In genomic region chr3:110878692-110879091, GRCh38 we compare ENCODE assay signal across 28 cellular contexts.
DNase-seq lines count a peak whose midpoint lies in the region; ATAC-seq, FAIRE-seq and TF ChIP-seq lines count a peak whose summit lies in the region.
"Had no signal": no experiment of that assay in that cellular context is flagged by ENCODE, and none has a peak within 500 bp of the region (broad histone marks: within the 10 kb centered on the region; RNA-seq: fewer than 3 reads in every experiment).

No MANE protein-coding gene starts in this region.

- H3K4me2 ChIP-seq in DND-41 (ENCODE audit: insufficient read depth, low read length) (peak overlapping the region; percentile 21; the same call in 1 of the 2 replicates), astrocyte (ENCODE audit: low read length) (no peak overlapping the region)
- H3K4me2 ChIP-seq: BLaER1 had no signal

- H3K9me3 ChIP-seq in DND-41 (ENCODE audit: insufficient read depth, low read length, severe bottlenecking) (peaks cover 13% of the 10 kb centered on the region), astrocyte (ENCODE audit: insufficient read depth, low read depth, low read length) (no peaks in the 10 kb centered on the region)
- H3K9me3 ChIP-seq: BE2C had no signal

- ATAC-seq in DND-41 (ENCODE audit: insufficient read depth, low read depth): no peak
- peak; percentile 60 for ATAC-seq in left lobe of liver
- ATAC-seq in HG02852 (IDR thresholded peaks at IDR 0.05; ENCODE audit: unreplicated experiment): no peak
- no peak for ATAC-seq in GM21717 (IDR thresholded peaks at IDR 0.05; ENCODE audit: unreplicated experiment)
- ATAC-seq: GM12878 had no signal

- no peaks in the 10 kb centered on the region for H3K9me3 Mint-ChIP-seq in astrocyte (ENCODE audit: unreplicated experiment)
- peaks cover 20% of the 10 kb centered on the region for H3K9me3 Mint-ChIP-seq in mesothelial cell of epicardium

- H3K36me3 Mint-ChIP-seq in astrocyte (ENCODE audit: low read depth, unreplicated experiment) (peaks cover 5% of the 10 kb centered on the region), mesothelial cell of epicardium (peaks cover 9% of the 10 kb centered on the region)
- H3K36me3 Mint-ChIP-seq: CD14-positive monocyte; CD4-positive, CD25-positive, alpha-beta regulatory T cell; CD8-positive, alpha-beta memory T cell had no signal

- FAIRE-seq in astrocyte (lab: Jason Lieb, UNC): peak; percentile 76
- FAIRE-seq: A204.1, G401.6, GM12878, GM12892, GM18507 had no signal

- DNase-seq in DND-41: no peak
- no peak for DNase-seq in astrocyte (ENCODE audit: low read depth)
- DNase-seq in left lobe of liver (ENCODE audit: low spot score): no peak
- DNase-seq in mesothelial cell of epicardium (ENCODE audit: low spot score in 2 of 2, unreplicated experiment in 2 of 2): no peak
- no peak for DNase-seq in putamen (ENCODE audit: low spot score)
- no peak for DNase-seq in NCI-H1694 (lab: John Stamatoyannopoulos, UW)
- DNase-seq: 8988T; ACHN; BE2C; C1 segment of cervical spinal cord; CD4-positive, alpha-beta memory T cell; CD4-positive, CD25-positive, alpha-beta regulatory T cell; CD8-positive, alpha-beta memory T cell; COR-L47; DMS 273 treated with DMSO at 0.1 percent for 48 hours; DMS153; DMS53; DMS79; GF-D8 had no signal

- H3K4me1 ChIP-seq in DND-41 (ENCODE audit: insufficient read depth, low read length) (peaks cover 44% of the 10 kb centered on the region), astrocyte (ENCODE audit: insufficient read depth, low read length) (no peaks in the 10 kb centered on the region)
- H3K4me1 ChIP-seq: BE2C, BLaER1 had no signal

- H4K20me1 ChIP-seq in DND-41 (ENCODE audit: insufficient read depth, low read length) (no peaks in the 10 kb centered on the region), astrocyte (ENCODE audit: insufficient read depth, low read length) (no peaks in the 10 kb centered on the region)
- H4K20me1 ChIP-seq: BLaER1 had no signal

- H3K79me2 ChIP-seq in DND-41 (ENCODE audit: insufficient read depth, low read length) (no peaks in the 10 kb centered on the region), astrocyte (ENCODE audit: insufficient read depth, low read length) (no peaks in the 10 kb centered on the region)

- H3K36me3 ChIP-seq in DND-41 (ENCODE audit: insufficient read depth, low read length) (no peaks in the 10 kb centered on the region), astrocyte (ENCODE audit: insufficient read depth, low read length) (no peaks in the 10 kb centered on the region)
- H3K36me3 ChIP-seq: BE2C, BLaER1 had no signal

- peak overlapping the region; percentile 52 for H3K27ac ChIP-seq in DND-41 (ENCODE audit: low read length)
- H3K27ac ChIP-seq in astrocyte (ENCODE audit: low read depth, low read length): no peak overlapping the region
- H3K27ac ChIP-seq: BLaER1 had no signal

- H3K27me3 Mint-ChIP-seq in astrocyte (ENCODE audit: low read depth, unreplicated experiment) (no peaks in the 10 kb centered on the region), mesothelial cell of epicardium (ENCODE audit: low read depth) (no peaks in the 10 kb centered on the region)
- H3K27me3 Mint-ChIP-seq: CD4-positive, CD25-positive, alpha-beta regulatory T cell had no signal

- H3K4me1 Mint-ChIP-seq in astrocyte (ENCODE audit: low read depth, unreplicated experiment): no peaks in the 10 kb centered on the region
- H3K4me1 Mint-ChIP-seq in mesothelial cell of epicardium: peaks cover 22% of the 10 kb centered on the region
- H3K4me1 Mint-ChIP-seq: CD14-positive monocyte; CD4-positive, alpha-beta memory T cell; CD4-positive, CD25-positive, alpha-beta regulatory T cell; CD8-positive, alpha-beta memory T cell had no signal

- H3K4me3 ChIP-seq in DND-41 (ENCODE audit: low read depth in 1 of 2, low read length in 2 of 2) (no peak overlapping the region), astrocyte (ENCODE audit: insufficient read depth, low read depth, low read length) (no peak overlapping the region)
- H3K4me3 ChIP-seq: BLaER1, GM12878 had no signal

- no peak overlapping the region for H3K4me3 Mint-ChIP-seq in astrocyte (ENCODE audit: unreplicated experiment)
- no peak overlapping the region for H3K4me3 Mint-ChIP-seq in mesothelial cell of epicardium
- H3K4me3 Mint-ChIP-seq: CD14-positive monocyte; CD4-positive, alpha-beta memory T cell; CD4-positive, CD25-positive, alpha-beta regulatory T cell; CD8-positive, alpha-beta memory T cell had no signal

- no peak overlapping the region for H3K9ac ChIP-seq in DND-41 (ENCODE audit: low read depth, low read length)
- H3K9ac ChIP-seq in astrocyte (ENCODE audit: low read length): no peak overlapping the region
- H3K9ac ChIP-seq: BLaER1 had no signal

- H2AFZ ChIP-seq in DND-41 (ENCODE audit: low read depth, low read length) (no peak overlapping the region), astrocyte (ENCODE audit: low read depth, low read length) (no peak overlapping the region)

- TF ChIP-seq CTCF in DND-41 (IDR thresholded peaks at IDR 0.05; ENCODE audit: borderline replicate concordance, extremely low read depth, low read length, poor library complexity, severe bottlenecking) (no peak), astrocyte (IDR thresholded peaks at IDR 0.05; ENCODE audit: insufficient read depth, low read depth, low read length) (no peak), mesothelial cell of epicardium (IDR thresholded peaks at IDR 0.05; ENCODE audit: unreplicated experiment) (no peak)

- H3K27me3 ChIP-seq in DND-41 (ENCODE audit: insufficient read depth, low read length, poor library complexity): no peaks in the 10 kb centered on the region
- no peaks in the 10 kb centered on the region for H3K27me3 ChIP-seq in astrocyte (ENCODE audit: insufficient read depth, low read length)
- H3K27me3 ChIP-seq: BE2C, BLaER1 had no signal

- H3K27ac Mint-ChIP-seq in astrocyte (ENCODE audit: unreplicated experiment): no peak overlapping the region
- H3K27ac Mint-ChIP-seq in mesothelial cell of epicardium: peak overlapping the region; percentile 82
- H3K27ac Mint-ChIP-seq: CD14-positive monocyte; CD4-positive, alpha-beta memory T cell; CD4-positive, CD25-positive, alpha-beta regulatory T cell; CD8-positive, alpha-beta memory T cell had no signal
